1 cellular context compared by ENCODE assay signal in genomic region chr4:86092684-86093083, GRCh38.
A peak's percentile ranks its signal among the peaks of the same experiment; 100 is the strongest.
TF ChIP-seq lines count a peak whose summit lies in the region.

No MANE protein-coding gene starts in this region.

TF ChIP-seq in IMR-90, 13 proteins besides CTCF, POLR2A, EP300 and RAD21 (continued from another document):
- no peak for TF ChIP-seq MAZ (IDR thresholded peaks at IDR 0.05; ENCODE audit: borderline replicate concordance, low read depth, low read length)
- no peak for TF ChIP-seq RCOR1 (IDR thresholded peaks at IDR 0.05; ENCODE audit: insufficient replicate concordance, low read length)
- no peak for TF ChIP-seq SMC3 (IDR thresholded peaks at IDR 0.05; ENCODE audit: low read depth, low read length)
- no peak for TF ChIP-seq USF2 (IDR thresholded peaks at IDR 0.05; ENCODE audit: low read depth, low read length)
- peak; percentile 59 for TF ChIP-seq MAFK (IDR thresholded peaks at IDR 0.05; ENCODE audit: low read depth, low read length)
- TF ChIP-seq CEBPB (IDR thresholded peaks at IDR 0.05; ENCODE audit: low read depth, low read length) = peak; percentile 78
